In genomic region chr1:220879090-220879508, GRCh38 we compare ENCODE assay signal across 8 cellular contexts. TPM values are rescaled to one million over a fixed set of nuclear protein-coding genes. Genes with fewer than 3 reads are reported as not detected.
DNase-seq lines count a peak whose midpoint lies in the region; ATAC-seq and TF ChIP-seq lines count a peak whose summit lies in the region.

HLX (plus strand) TSS chr1:220879443; CDS start chr1:220879858, 415 bp downstream.

- BruUV-seq in PC-3 (replicated peaks; lab: Mats Ljungman, UMichigan): no TSS peak

- TF ChIP-seq POLR2A in body of pancreas (IDR thresholded peaks at IDR 0.05): peak; percentile 14 to 66 (median 64)
- no peak for TF ChIP-seq POLR2A in prostate gland (IDR thresholded peaks at IDR 0.05)

- H4K20me1 ChIP-seq in PC-3 (ENCODE audit: low read length): no peaks in the 10 kb centered on the region

- H3F3A ChIP-seq in PC-3 (ENCODE audit: low read length, unreplicated experiment): no peaks in the 10 kb centered on the region

- WGBS in body of pancreas, 2 donors: 0 to 1% methylated on average over 24 of the region's 24 CpGs
- 3% methylated on average over 24 of the region's 24 CpGs for WGBS in prostate gland

- H3K9me3 ChIP-seq in PC-3 (ENCODE audit: low read length) (no peaks in the 10 kb centered on the region), body of pancreas (no peaks in the 10 kb centered on the region), prostate gland (no peaks in the 10 kb centered on the region)

- peaks cover 7% of the 10 kb centered on the region for H3K36me3 ChIP-seq in BJ (ENCODE audit: control insufficient read depth, insufficient read depth, low read length)
- no peaks in the 10 kb centered on the region; the same call in 1 of the 2 replicates for H3K36me3 ChIP-seq in PC-3 (ENCODE audit: low read depth, low read length)
- no peaks in the 10 kb centered on the region for H3K36me3 ChIP-seq in body of pancreas (replicated peaks in 1 of 2; ENCODE audit: insufficient read depth in 1 of 2, low read depth in 2 of 2)
- H3K36me3 ChIP-seq in prostate gland: no peaks in the 10 kb centered on the region

- peak within 1 kb of the TSS; percentile 94 for H3K4me2 ChIP-seq in PC-3 (ENCODE audit: low read length)

- peaks cover 19% of the 10 kb centered on the region for H3K79me2 ChIP-seq in PC-3 (ENCODE audit: low read length)

- peak within 1 kb of the TSS; percentile 85 for H2AFZ ChIP-seq in PC-3 (ENCODE audit: low read length)

- peak within 1 kb of the TSS; percentile 91 for H3K4me3 ChIP-seq in BJ (ENCODE audit: low read depth, low read length)
- H3K4me3 ChIP-seq in PC-3 (ENCODE audit: low read length): peak within 1 kb of the TSS; percentile 85
- peak within 1 kb of the TSS; percentile 69 to 74 for H3K4me3 ChIP-seq in body of pancreas
- H3K4me3 ChIP-seq in prostate gland: peak within 1 kb of the TSS; percentile 50 to 67

- no peaks in the 10 kb centered on the region for H3K9me2 ChIP-seq in PC-3 (replicated peaks; ENCODE audit: low read length)

- H3K4me1 ChIP-seq in PC-3 (ENCODE audit: insufficient read depth, low read length): peaks cover 16% of the 10 kb centered on the region; the same call in 1 of the 2 replicates
- H3K4me1 ChIP-seq in body of pancreas: peaks cover 29% of the 10 kb centered on the region
- H3K4me1 ChIP-seq in prostate gland (replicated peaks): no peaks in the 10 kb centered on the region

- intact Hi-C loops in PC-3 (cut with micrococcal nuclease) (loop anchor here (1.0 to 2.0 kb wide), 8 partner anchors 28 to 556 kb away; no protein-coding TSS in a partner anchor), body of pancreas (cut with DNase I) (no loop called here), prostate gland (cut with DNase I) (loop anchor here (5.0 to 10.0 kb wide), 2 partner anchors 326 to 1578 kb away; no protein-coding TSS in a partner anchor)

- ATAC-seq in GM18861 (IDR thresholded peaks at IDR 0.05; ENCODE audit: unreplicated experiment): peak; percentile 42
- ATAC-seq in HG03095 (IDR thresholded peaks at IDR 0.05; ENCODE audit: unreplicated experiment): peak; percentile 44
- peak; percentile 89 for ATAC-seq in PC-3
- ATAC-seq in body of pancreas: peak; percentile 85

- CTCF ChIA-PET in BJ (lab: Yijun Ruan, JAX) (interaction anchor here (1.0 to 1.5 kb wide), 5 partner anchors 218 to 557 kb away, joined by 3 to 8 read pairs (median 4); no protein-coding TSS in a partner anchor), PC-3 (lab: Charles Lee) (interaction anchor here (0.5 to 0.7 kb wide), 7 partner anchors 29 to 324 kb away, joined by 4 to 6 read pairs (median 5); no protein-coding TSS in a partner anchor)

- H3K27me3 ChIP-seq in BJ (ENCODE audit: control insufficient read depth, insufficient read depth, low read length) (no peaks in the 10 kb centered on the region), PC-3 (ENCODE audit: low read length) (no peaks in the 10 kb centered on the region), body of pancreas (peaks cover 0 to 7% of the 10 kb centered on the region in 2 donors), prostate gland (replicated peaks; ENCODE audit: insufficient read depth) (peaks cover 9% of the 10 kb centered on the region)

- POLR2A ChIA-PET in BJ (lab: Charles Lee): interaction anchor here (0.5 to 1.0 kb wide), 4 partner anchors 155 to 786 kb away, joined by 3 to 4 read pairs (median 4); no protein-coding TSS in a partner anchor
- POLR2A ChIA-PET in PC-3 (lab: Charles Lee; ENCODE audit: unreplicated experiment): interaction anchor here (0.6 kb wide), 1 partner anchor 591 kb away, joined by 6 read pairs; no protein-coding TSS in a partner anchor

- peak; percentile 48 for DNase-seq in BJ (ENCODE audit: low read depth)
- DNase-seq in PC-3: peak; percentile 96
- peak; percentile 73 to 88 (median 82) for DNase-seq in body of pancreas
- peak; percentile 39 to 55 for DNase-seq in hippocampal formation (lab: John Stamatoyannopoulos, UW)
- DNase-seq in prostate gland (ENCODE audit: low spot score): peak; percentile 39
- DNase-seq in NK-92 treated with Interleukin-12 subunit alpha and Interleukin-12 subunit beta, amount 100 ng/mL, for 24 hours (lab: John Stamatoyannopoulos, UW): no peak

- no peak for TF ChIP-seq CTCF in BJ (IDR thresholded peaks at IDR 0.05; ENCODE audit: insufficient read depth, low read depth, low read length)
- no peak for TF ChIP-seq CTCF in PC-3 (conservative IDR thresholded peaks at IDR 0.05; ENCODE audit: low read depth, low read length)
- no peak for TF ChIP-seq CTCF in body of pancreas (IDR thresholded peaks at IDR 0.05)
- TF ChIP-seq CTCF in prostate gland (IDR thresholded peaks at IDR 0.05): no peak

- peak within 1 kb of the TSS; percentile 20 for H3K27ac ChIP-seq in PC-3 (ENCODE audit: low read length)
- peak within 1 kb of the TSS; percentile 25 to 83 (median 76) for H3K27ac ChIP-seq in body of pancreas
- H3K27ac ChIP-seq in prostate gland: peak within 1 kb of the TSS; percentile 72 to 80

- H3K9ac ChIP-seq in PC-3 (ENCODE audit: low read length): peak within 1 kb of the TSS; percentile 81

RNA-seq across cellular contexts. Expression of gene HLX, which starts in this region (rescaled TPM):
- polyA plus RNA-seq in BJ (2011; rRNA removed): 3.3 and 4.2 TPM in 2 replicates
- 1.9 and 3.6 TPM in 2 replicates for polyA minus RNA-seq in BJ (2011; rRNA and poly(A)+ RNA removed)
- 4.0 and 8.1 TPM in 2 replicates for total RNA-seq in PC-3 (2014; rRNA removed)
- 1 to 10 TPM; 1.6 to 1.8 TPM for total RNA-seq in body of pancreas
- total RNA-seq in prostate gland: 1 to 10 TPM; 2.3 to 8.2 TPM

Comparison
In these comparisons a context has a peak if more than half of its experiments do, and no peak if none do; other contexts are left out.
1. H3K27ac ChIP-seq: peak in every context shown above with its lines; median percentile 76 in prostate gland; 76 in body of pancreas; 20 in PC-3.